ENCODE assay signal across 8 cellular contexts in the genomic region with DNA sequence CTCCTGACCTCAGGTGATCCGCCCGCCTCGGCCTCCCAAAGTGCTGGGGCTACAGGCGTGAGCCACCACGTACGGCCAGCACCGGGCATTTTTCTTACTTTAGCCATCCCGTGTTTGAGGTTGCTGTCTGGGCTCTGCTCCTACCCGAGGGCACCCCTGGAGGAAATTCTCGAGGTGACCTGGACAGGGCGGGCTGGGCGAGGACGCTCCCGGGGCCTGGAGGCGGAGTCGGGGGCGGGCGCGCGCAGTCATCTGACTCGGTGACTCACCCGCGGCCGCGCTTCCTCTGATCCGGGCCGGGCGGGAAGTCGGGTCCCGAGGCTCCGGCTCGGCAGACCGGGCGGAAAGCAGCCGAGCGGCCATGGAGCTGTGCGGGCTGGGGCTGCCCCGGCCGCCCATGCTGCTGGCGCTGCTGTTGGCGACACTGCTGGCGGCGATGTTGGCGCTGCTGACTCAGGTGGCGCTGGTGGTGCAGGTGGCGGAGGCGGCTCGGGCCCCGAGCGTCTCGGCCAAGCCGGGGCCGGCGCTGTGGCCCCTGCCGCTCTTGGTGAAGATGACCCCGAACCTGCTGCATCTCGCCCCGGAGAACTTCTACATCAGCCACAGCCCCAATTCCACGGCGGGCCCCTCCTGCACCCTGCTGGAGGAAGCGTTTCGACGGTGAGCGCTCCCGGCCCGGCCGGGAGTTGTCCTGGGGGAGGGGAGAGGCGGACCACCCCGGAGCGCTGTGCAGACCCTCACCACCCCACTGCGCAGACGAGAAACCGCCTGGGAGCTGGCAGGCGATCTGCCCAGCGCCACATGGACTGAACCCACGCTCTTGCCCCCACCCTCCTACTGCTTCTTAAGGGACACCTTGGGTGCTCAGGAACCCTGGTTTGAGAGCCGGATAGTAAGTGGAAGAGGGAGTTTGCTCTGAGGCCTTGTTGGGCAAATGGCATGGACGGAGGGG. TPM values are rescaled to one million over a fixed set of nuclear protein-coding genes. Genes with fewer than 3 reads are reported as not detected.
DNase-seq lines count a peak whose midpoint lies in the region; ATAC-seq and TF ChIP-seq lines count a peak whose summit lies in the region.

A gene (plus strand): TSS at position 334 of the 952 bp plus-strand sequence. CDS start 28 bp downstream, at position 362.

- peaks cover 8% of the 10 kb centered on the region for H3K27me3 Mint-ChIP-seq in activated CD4-positive, alpha-beta T cell treated with anti-CD3 and anti-CD28 coated beads, Interleukin-2, amount 10 ng/mL, durations not matched to agents 7 days and 5 days

- peak; percentile 78 for DNase-seq in AG10803 (ENCODE audit: low read depth)
- DNase-seq in NCI-H510A (lab: John Stamatoyannopoulos, UW) = peak; percentile 55
- peak; percentile 85 for DNase-seq in activated CD4-positive, alpha-beta T cell treated with anti-CD3 and anti-CD28 coated beads, Interleukin-2, amount 10 ng/mL, durations not matched to agents 7 days and 5 days
- DNase-seq in cortex of kidney (lab: John Stamatoyannopoulos, UW) = peak; percentile 25
- peak; percentile 94 for DNase-seq in left kidney (ENCODE audit: low read depth, low spot score)
- peak; percentile 87 for DNase-seq in stimulated activated CD4-positive, alpha-beta T cell treated with anti-CD3 and anti-CD28 coated beads, Interleukin-1b, Interleukin-23, amount 100 ng/mL, for 48 hours

- no peaks in the 10 kb centered on the region for H3K9me3 Mint-ChIP-seq in activated CD4-positive, alpha-beta T cell treated with anti-CD3 and anti-CD28 coated beads, Interleukin-2, amount 10 ng/mL, durations not matched to agents 7 days and 5 days

- H3K27ac Mint-ChIP-seq in activated CD4-positive, alpha-beta T cell treated with anti-CD3 and anti-CD28 coated beads, Interleukin-2, amount 10 ng/mL, durations not matched to agents 7 days and 5 days = peak within 1 kb of the TSS; percentile 68

- CTCF ChIA-PET in activated CD4-positive, alpha-beta T cell treated with anti-CD3 and anti-CD28 coated beads, Interleukin-2, amount 10 ng/mL, durations not matched to agents 7 days and 5 days (lab: Charles Lee) = interaction anchor here (0.7 kb wide), 2 partner anchors 8 to 15 kb away, joined by 3 read pairs; no protein-coding TSS in a partner anchor

- 0 out of 2 replicates have a peak, but pooled peaks have one; percentile 8 for TF ChIP-seq CTCF in AG10803 (conservative IDR thresholded peaks at IDR 0.05; ENCODE audit: low read length)

- ATAC-seq in GM18861 (IDR thresholded peaks at IDR 0.05; ENCODE audit: unreplicated experiment) (peak; percentile 55), HG03066 (IDR thresholded peaks at IDR 0.05; ENCODE audit: low read depth, unreplicated experiment) (peak; percentile 78)

- peaks cover 14% of the 10 kb centered on the region for H3K36me3 Mint-ChIP-seq in activated CD4-positive, alpha-beta T cell treated with anti-CD3 and anti-CD28 coated beads, Interleukin-2, amount 10 ng/mL, durations not matched to agents 7 days and 5 days (ENCODE audit: low read depth)

- peak within 1 kb of the TSS; percentile 74 for H3K4me3 Mint-ChIP-seq in activated CD4-positive, alpha-beta T cell treated with anti-CD3 and anti-CD28 coated beads, Interleukin-2, amount 10 ng/mL, durations not matched to agents 7 days and 5 days

- POLR2A ChIA-PET in activated CD4-positive, alpha-beta T cell treated with anti-CD3 and anti-CD28 coated beads, Interleukin-2, amount 10 ng/mL, durations not matched to agents 7 days and 5 days (lab: Charles Lee) = interaction anchor here (0.6 kb wide), 1 partner anchor 233 kb away, joined by 4 read pairs; no protein-coding TSS in a partner anchor

- peaks cover 29% of the 10 kb centered on the region for H3K4me1 Mint-ChIP-seq in activated CD4-positive, alpha-beta T cell treated with anti-CD3 and anti-CD28 coated beads, Interleukin-2, amount 10 ng/mL, durations not matched to agents 7 days and 5 days

- peak within 1 kb of the TSS; percentile 82 for H3K4me3 ChIP-seq in AG10803 (ENCODE audit: low read length)

RNA-seq across cellular contexts. Expression of the gene that starts here (rescaled TPM):
- 10 to 100 TPM; 71.4 to 73.3 TPM for total RNA-seq in activated CD4-positive, alpha-beta T cell treated with anti-CD3 and anti-CD28 coated beads, Interleukin-2, amount 10 ng/mL, durations not matched to agents 7 days and 5 days

Comparison
In these comparisons a context has a peak if more than half of its experiments do, and no peak if none do; other contexts are left out.
1. Peak in every context shown above with its lines: DNase-seq, ATAC-seq and H3K4me3 ChIP-seq.
2. DNase-seq: peak in every context shown above with its lines; median percentile 94 in left kidney; 87 in stimulated activated CD4-positive, alpha-beta T cell treated with anti-CD3 and anti-CD28 coated beads, Interleukin-1b, Interleukin-23, amount 100 ng/mL, for 48 hours; 85 in activated CD4-positive, alpha-beta T cell treated with anti-CD3 and anti-CD28 coated beads, Interleukin-2, amount 10 ng/mL, durations not matched to agents 7 days and 5 days; 78 in AG10803; 55 in NCI-H510A; 25 in cortex of kidney.